In the genomic region with DNA sequence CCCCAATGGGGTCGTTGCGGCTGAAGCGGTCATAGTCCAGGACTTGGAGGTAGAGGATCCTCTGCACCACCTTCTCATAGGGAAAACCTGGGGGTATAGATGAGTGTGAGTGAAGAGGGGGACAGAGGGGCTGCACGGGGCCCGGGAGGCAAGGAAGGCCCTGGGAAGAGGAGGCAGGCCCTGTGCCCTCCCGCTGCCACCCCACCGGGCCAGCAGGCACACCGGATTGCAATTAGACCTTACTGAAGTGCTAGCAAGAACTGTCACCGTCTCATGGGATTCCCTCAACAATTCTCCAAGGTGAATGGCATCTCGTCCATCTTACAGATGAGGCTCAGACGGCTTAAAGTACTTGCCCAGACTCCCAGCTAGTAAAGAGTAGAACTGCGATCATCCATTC, we compare ENCODE assay signal across 30 cellular contexts. TPM values are rescaled to one million over a fixed set of nuclear protein-coding genes. Genes with fewer than 3 reads are reported as not detected.
"Had no signal": no experiment of that assay in that cellular context is flagged by ENCODE, and none has a peak within 500 bp of the region (broad histone marks: within the 10 kb centered on the region; RNA-seq: fewer than 3 reads in every experiment).

No MANE protein-coding gene starts in this region.

- H3K4me3 Mint-ChIP-seq: naive thymus-derived CD4-positive, alpha-beta T cell; natural killer cell; nephron; neural progenitor cell; stimulated activated effector memory CD8-positive, alpha-beta T cell treated with anti-CD3 and anti-CD28 coated beads, Interleukin-12 subunit alpha, Interleukin-12 subunit beta, amount 100 ng/mL, for 72 hours; stimulated activated naive B cell treated with anti-CD40 and anti-IgM and Interleukin-4, amounts not matched to agents 10 μg/mL and 1 μg/mL and 100 μg/mL, for 72 hours; stimulated activated naive CD8-positive, alpha-beta T cell treated with anti-CD3 and anti-CD28 coated beads, Interleukin-15, Interleukin-2, amounts not matched to agents 100 ng/mL and 50 ng/mL, for 24 hours; type B pancreatic cell had no signal

- FAIRE-seq: pancreas, small intestine had no signal

- H3K9ac ChIP-seq: neural progenitor cell had no signal

- H3K4me1 Mint-ChIP-seq: natural killer cell; stimulated activated effector memory CD8-positive, alpha-beta T cell treated with anti-CD3 and anti-CD28 coated beads, Interleukin-12 subunit alpha, Interleukin-12 subunit beta, amount 100 ng/mL, for 72 hours; stimulated activated naive B cell treated with anti-CD40 and anti-IgM and Interleukin-4, amounts not matched to agents 10 μg/mL and 1 μg/mL and 100 μg/mL, for 72 hours had no signal

- H3K9me3 Mint-ChIP-seq: naive thymus-derived CD4-positive, alpha-beta T cell; natural killer cell; nephron; neural progenitor cell; stimulated activated effector memory CD8-positive, alpha-beta T cell treated with anti-CD3 and anti-CD28 coated beads, Interleukin-12 subunit alpha, Interleukin-12 subunit beta, amount 100 ng/mL, for 72 hours; stimulated activated naive B cell treated with anti-CD40 and anti-IgM and Interleukin-4, amounts not matched to agents 10 μg/mL and 1 μg/mL and 100 μg/mL, for 72 hours; stimulated activated naive CD8-positive, alpha-beta T cell treated with anti-CD3 and anti-CD28 coated beads, Interleukin-15, Interleukin-2, amounts not matched to agents 100 ng/mL and 50 ng/mL, for 24 hours; type B pancreatic cell had no signal

- H3K36me3 ChIP-seq: neural progenitor cell, neutrophil, pancreas, sigmoid colon, stomach, thoracic aorta, thyroid gland, tibial nerve, upper lobe of right lung, uterus had no signal

- H3K36me3 Mint-ChIP-seq: naive thymus-derived CD4-positive, alpha-beta T cell; natural killer cell; neural progenitor cell; stimulated activated effector memory CD8-positive, alpha-beta T cell treated with anti-CD3 and anti-CD28 coated beads, Interleukin-12 subunit alpha, Interleukin-12 subunit beta, amount 100 ng/mL, for 72 hours; stimulated activated naive B cell treated with anti-CD40 and anti-IgM and Interleukin-4, amounts not matched to agents 10 μg/mL and 1 μg/mL and 100 μg/mL, for 72 hours; type B pancreatic cell had no signal

- H3K4me1 ChIP-seq: neural progenitor cell, pancreas, psoas muscle, sigmoid colon, stomach, tibial nerve, uterus had no signal

- H3K27me3 Mint-ChIP-seq: type B pancreatic cell had no signal

- DNase-seq: naive thymus-derived CD4-positive, alpha-beta T cell; natural killer cell; nucleus accumbens; pancreas; psoas muscle; right lobe of liver; sigmoid colon; small intestine; stimulated activated CD4-positive, alpha-beta T cell treated with anti-CD3 and anti-CD28 coated beads, Interleukin-15, amount 100 ng/mL, for 24 hours; stimulated activated CD4-positive, alpha-beta T cell treated with anti-CD3 and anti-CD28 coated beads, Interleukin-2, amount 100 ng/mL, for 24 hours; stimulated activated CD4-positive, alpha-beta T cell treated with anti-CD3 and anti-CD28 coated beads, Interleukin-2, amount 100 ng/mL, for 48 hours; stimulated activated CD4-positive, alpha-beta T cell treated with anti-CD3 and anti-CD28 coated beads, Interleukin-4, amount 100 ng/mL, for 24 hours; stimulated activated naive B cell treated with anti-CD40 and anti-IgM and Interleukin-4, amounts not matched to agents 10 μg/mL and 1 μg/mL and 100 μg/mL, for 72 hours; stimulated activated naive CD4-positive, alpha-beta T cell treated with Interleukin-2 at 50 U/mL for 16 hours; stomach; thyroid gland; upper lobe of right lung; uterus had no signal

- H2AFZ ChIP-seq: neural progenitor cell had no signal

- H3K27me3 ChIP-seq: neural progenitor cell, pancreas, right lobe of liver, thyroid gland, upper lobe of right lung, uterus had no signal

- H3K27ac Mint-ChIP-seq: naive thymus-derived CD4-positive, alpha-beta T cell; natural killer cell; nephron; neural progenitor cell; progenitor cell of endocrine pancreas; stimulated activated effector memory CD8-positive, alpha-beta T cell treated with anti-CD3 and anti-CD28 coated beads, Interleukin-12 subunit alpha, Interleukin-12 subunit beta, amount 100 ng/mL, for 72 hours; stimulated activated naive B cell treated with anti-CD40 and anti-IgM and Interleukin-4, amounts not matched to agents 10 μg/mL and 1 μg/mL and 100 μg/mL, for 72 hours; stimulated activated naive CD8-positive, alpha-beta T cell treated with anti-CD3 and anti-CD28 coated beads, Interleukin-15, Interleukin-2, amounts not matched to agents 100 ng/mL and 50 ng/mL, for 24 hours; type B pancreatic cell had no signal

- H3K27ac ChIP-seq: neural progenitor cell, neutrophil, pancreas, psoas muscle, right lobe of liver, sigmoid colon, stomach, thoracic aorta, thyroid gland, tibial nerve, upper lobe of right lung, uterus had no signal

- H3K4me2 ChIP-seq: neural progenitor cell had no signal

- ATAC-seq: naive thymus-derived CD4-positive, alpha-beta T cell; natural killer cell; pancreas; psoas muscle; right lobe of liver; stimulated activated effector memory CD8-positive, alpha-beta T cell treated with anti-CD3 and anti-CD28 coated beads, Interleukin-12 subunit alpha, Interleukin-12 subunit beta, amount 100 ng/mL, for 72 hours; stimulated activated naive B cell treated with anti-CD40 and anti-IgM and Interleukin-4, amounts not matched to agents 10 μg/mL and 1 μg/mL and 100 μg/mL, for 72 hours; upper lobe of right lung had no signal

- H3K4me3 ChIP-seq: neural progenitor cell, pancreas, psoas muscle, right lobe of liver, sigmoid colon, stomach, thoracic aorta, thyroid gland, tibial nerve, upper lobe of right lung, uterus had no signal

- H3K9me3 ChIP-seq: neutrophil, pancreas, psoas muscle, right lobe of liver, sigmoid colon, stomach, thoracic aorta, thyroid gland, tibial nerve, upper lobe of right lung, uterus had no signal

RNA-seq across cellular contexts. Expression of gene LRRC10B, which starts 15.9 kb away (rescaled TPM):
- total RNA-seq: naive thymus-derived CD4-positive, alpha-beta T cell; natural killer cell; osteocyte; right lobe of liver; skeletal muscle tissue; urinary bladder had no signal
- polyA plus RNA-seq: naive thymus-derived CD4-positive, alpha-beta T cell had no signal

RNA-seq across cellular contexts. Expression of gene SYT7, which starts 56.4 kb away (rescaled TPM):
- polyA plus RNA-seq: naive thymus-derived CD4-positive, alpha-beta T cell had no signal
